Comparison of ENCODE assay signal across 13 cellular contexts in genomic region chr12:125434936-125435443, GRCh38.
DNase-seq lines count a peak whose midpoint lies in the region; ATAC-seq lines count a peak whose summit lies in the region.
"Had no signal": no experiment of that assay in that cellular context is flagged by ENCODE, and none has a peak within 500 bp of the region (broad histone marks: within the 10 kb centered on the region; RNA-seq: fewer than 3 reads in every experiment).

No MANE protein-coding gene starts in this region.

- no peak for DNase-seq in SW 1271 (lab: John Stamatoyannopoulos, UW)
- DNase-seq in central memory CD4-positive, alpha-beta T cell, result no peak
- no peak for DNase-seq in T1000 (lab: John Stamatoyannopoulos, UW)
- no peak for DNase-seq in hepatic stellate cell (ENCODE audit: low spot score)
- DNase-seq: activated T-cell treated with anti-CD3 and anti-CD28 coated beads, Interleukin-2, amount 50 U/mL, for 1 hour; mesendoderm; MM.1S; ovary; stomach had no signal

- ATAC-seq in GM18498 (IDR thresholded peaks at IDR 0.05; ENCODE audit: unreplicated experiment) (peak; percentile 73), GM19438 (IDR thresholded peaks at IDR 0.05; ENCODE audit: low read depth, unreplicated experiment) (peak; percentile 52), HG02763 (IDR thresholded peaks at IDR 0.05; ENCODE audit: unreplicated experiment) (peak; percentile 64), HG03457 (IDR thresholded peaks at IDR 0.05; ENCODE audit: unreplicated experiment) (peak; percentile 71)
